ENCODE assay signal across 8 cellular contexts in genomic region chr3:146161725-146162047, GRCh38. TPM values are rescaled to one million over a fixed set of nuclear protein-coding genes. Genes with fewer than 3 reads are reported as not detected.
DNase-seq lines count a peak whose midpoint lies in the region; ATAC-seq and TF ChIP-seq lines count a peak whose summit lies in the region.

No MANE protein-coding gene starts in this region.

- no peak overlapping the region for H3K4me3 ChIP-seq in naive thymus-derived CD4-positive, alpha-beta T cell (ENCODE audit: low read length)

- no peaks in the 10 kb centered on the region for H3K27me3 ChIP-seq in naive thymus-derived CD4-positive, alpha-beta T cell (ENCODE audit: control insufficient read depth in 2 of 2, insufficient read depth in 2 of 2, low read length in 2 of 2)

- peak overlapping the region; percentile 82 for H3K27ac Mint-ChIP-seq in endothelial cell (ENCODE audit: unreplicated experiment)
- no peak overlapping the region for H3K27ac Mint-ChIP-seq in naive thymus-derived CD4-positive, alpha-beta T cell

- POLR2A ChIA-PET in naive thymus-derived CD4-positive, alpha-beta T cell (lab: Charles Lee): no interaction called here

- CTCF ChIA-PET in naive thymus-derived CD4-positive, alpha-beta T cell (lab: Charles Lee): no interaction called here

- H3K9me3 ChIP-seq in naive thymus-derived CD4-positive, alpha-beta T cell (ENCODE audit: control insufficient read depth in 2 of 3, low read length in 3 of 3): no peaks in the 10 kb centered on the region

- no peak for TF ChIP-seq CTCF in endothelial cell (IDR thresholded peaks at IDR 0.05; ENCODE audit: unreplicated experiment)

- no peak overlapping the region for H3K27ac ChIP-seq in naive thymus-derived CD4-positive, alpha-beta T cell (ENCODE audit: low read depth, low read length)

- no peaks in the 10 kb centered on the region for H3K9me3 Mint-ChIP-seq in endothelial cell (ENCODE audit: unreplicated experiment)
- H3K9me3 Mint-ChIP-seq in naive thymus-derived CD4-positive, alpha-beta T cell: peaks cover 0 to 6% (median 3%) of the 10 kb centered on the region in 11 donors

- H3K27me3 Mint-ChIP-seq in endothelial cell (ENCODE audit: unreplicated experiment): no peaks in the 10 kb centered on the region
- H3K27me3 Mint-ChIP-seq in naive thymus-derived CD4-positive, alpha-beta T cell: peaks cover 46 to 70% (median 62%) of the 10 kb centered on the region in 5 donors

- intact Hi-C loops in naive thymus-derived CD4-positive, alpha-beta T cell (cut with micrococcal nuclease): no loop called here

- peak overlapping the region; percentile 90 for H3K4me3 Mint-ChIP-seq in endothelial cell (ENCODE audit: unreplicated experiment)
- H3K4me3 Mint-ChIP-seq in naive thymus-derived CD4-positive, alpha-beta T cell: peak overlapping the region in 9 of 10 donors; percentile 13 to 74 (median 40)

- H3K4me1 Mint-ChIP-seq in endothelial cell (ENCODE audit: unreplicated experiment): peaks cover 43% of the 10 kb centered on the region
- H3K4me1 Mint-ChIP-seq in naive thymus-derived CD4-positive, alpha-beta T cell: peaks cover 0 to 21% (median 19%) of the 10 kb centered on the region in 7 donors

- ATAC-seq in naive thymus-derived CD4-positive, alpha-beta T cell: no peak
- ATAC-seq in HG03159 (IDR thresholded peaks at IDR 0.05; ENCODE audit: unreplicated experiment) (no peak), HG02885 (IDR thresholded peaks at IDR 0.05; ENCODE audit: poor library complexity, unreplicated experiment) (no peak), GM21447 (IDR thresholded peaks at IDR 0.05; ENCODE audit: unreplicated experiment) (no peak)

- DNase-seq in Daoy (ENCODE audit: low read depth) (peak; percentile 58), NCI-H226 (peak; percentile 53), endothelial cell (ENCODE audit: low spot score) (no peak)
- no peak for DNase-seq in naive thymus-derived CD4-positive, alpha-beta T cell
- DNase-seq in stimulated activated CD8-positive, alpha-beta memory T cell treated with anti-CD3 and anti-CD28 coated beads, Interleukin-4, amount 100 ng/mL, for 48 hours: no peak

- no peaks in the 10 kb centered on the region for H3K36me3 Mint-ChIP-seq in endothelial cell (ENCODE audit: low read depth, unreplicated experiment)
- peaks cover 0 to 5% (median 2%) of the 10 kb centered on the region in 5 donors for H3K36me3 Mint-ChIP-seq in naive thymus-derived CD4-positive, alpha-beta T cell

- no peaks in the 10 kb centered on the region for H3K4me1 ChIP-seq in naive thymus-derived CD4-positive, alpha-beta T cell (ENCODE audit: control insufficient read depth in 2 of 2, insufficient read depth in 2 of 2, low read length in 2 of 2)

- H3K36me3 ChIP-seq in naive thymus-derived CD4-positive, alpha-beta T cell (ENCODE audit: control insufficient read depth in 2 of 3, insufficient read depth in 3 of 3, low read length in 3 of 3): no peaks in the 10 kb centered on the region

RNA-seq across cellular contexts. Expression of gene PLOD2, which starts 0.7 kb away (rescaled TPM):
- total RNA-seq in Daoy (2014; rRNA removed; shearing (Covaris generic)): 80.5 and 89.4 TPM in 2 replicates
- 28.0 TPM for total RNA-seq in endothelial cell (ENCODE audit: unreplicated experiment)
- total RNA-seq in naive thymus-derived CD4-positive, alpha-beta T cell: 1 to 10 TPM in 1 of 5 experiments, under 1 TPM in 1, not detected in 3; 0.34 to 1.4 TPM
- not detected for polyA plus RNA-seq in naive thymus-derived CD4-positive, alpha-beta T cell

Comparison
In these comparisons a context has a peak if more than half of its experiments do, and no peak if none do; other contexts are left out.
1. DNase-seq: peak in Daoy (single experiment) and NCI-H226 (single experiment); none in endothelial cell (single experiment), naive thymus-derived CD4-positive, alpha-beta T cell (0 of 9) and stimulated activated CD8-positive, alpha-beta memory T cell treated with anti-CD3 and anti-CD28 coated beads, Interleukin-4, amount 100 ng/mL, for 48 hours (single experiment).
2. RNA of gene PLOD2, which starts 0.7 kb away (total RNA-seq): 80.5 to 89.4 TPM in Daoy and 28.0 TPM in endothelial cell (single experiment); 0.34 to 1.4 TPM in naive thymus-derived CD4-positive, alpha-beta T cell; every median in the first group is over 10 times any median in the second.